8 cellular contexts compared by ENCODE assay signal in genomic region chr7:44045226-44046014, GRCh38. TPM values are rescaled to one million over a fixed set of nuclear protein-coding genes. Genes with fewer than 3 reads are reported as not detected.
DNase-seq lines count a peak whose midpoint lies in the region; ATAC-seq and TF ChIP-seq lines count a peak whose summit lies in the region.

No MANE protein-coding gene starts in this region.

- in situ Hi-C loops in IMR-90 (cut with MboI; ENCODE audit: low sequenced_read_pairs): no loop called here
- in situ Hi-C loops in astrocyte of the spinal cord (cut with HindIII; ENCODE audit: low sequenced_read_pairs): no loop called here

- H3K18ac ChIP-seq in IMR-90 (ENCODE audit: low read depth, low read length): no peak overlapping the region

- H3K36me3 ChIP-seq in IMR-90 (ENCODE audit: control insufficient read depth, insufficient read depth, low read length) (peaks cover 18% of the 10 kb centered on the region), lower lobe of right lung (peaks cover 26% of the 10 kb centered on the region)

- peak overlapping the region; percentile 85 for H3K4ac ChIP-seq in IMR-90 (ENCODE audit: low read depth, low read length)

- peak overlapping the region; percentile 54 to 80 for H4K8ac ChIP-seq in IMR-90 (ENCODE audit: low read depth in 2 of 2, low read length in 2 of 2)

- dilution Hi-C loops in IMR-90 (cut with HindIII; ENCODE audit: low sequenced_read_pairs, unreplicated experiment): no loop called here

- peak overlapping the region; percentile 79 for H3K4me3 ChIP-seq in IMR-90 (ENCODE audit: insufficient read depth, low read depth, low read length)
- peak overlapping the region; percentile 94 for H3K4me3 ChIP-seq in astrocyte of the spinal cord (ENCODE audit: low read depth, low read length)
- peak overlapping the region; percentile 100 for H3K4me3 ChIP-seq in lower lobe of right lung

- peak overlapping the region; percentile 98 for H2AK9ac ChIP-seq in IMR-90 (replicated peaks; ENCODE audit: low read depth, low read length, poor library complexity)

- H2BK5ac ChIP-seq in IMR-90 (ENCODE audit: low read depth, low read length, poor library complexity, severe bottlenecking): peak overlapping the region; percentile 78

- peak overlapping the region; percentile 84 for H3K56ac ChIP-seq in IMR-90 (ENCODE audit: extremely low read depth, insufficient read depth, low read length)

- TF ChIP-seq POLR2A in IMR-90 (IDR thresholded peaks at IDR 0.05; ENCODE audit: low read depth, low read length): no peak

- H3K23ac ChIP-seq in IMR-90 (ENCODE audit: low read depth, low read length): peak overlapping the region; percentile 88

- H3K9me1 ChIP-seq in IMR-90 (ENCODE audit: insufficient read depth, low read length): peaks cover 27% of the 10 kb centered on the region

- peak overlapping the region; percentile 98 for H2AFZ ChIP-seq in IMR-90 (replicated peaks; ENCODE audit: low read length, poor library complexity)

- peak overlapping the region; percentile 96 for H3K4me2 ChIP-seq in IMR-90 (ENCODE audit: low read depth, low read length)

- WGBS in IMR-90 (ENCODE audit: extremely low coverage in 2 of 2, insufficient read length in 1 of 2), 2 experiments: 5% methylated on average over 6 of the region's 15 CpGs; no CpG with 5 or more reads in 1 of the 2 experiments

- peak; percentile 48 for DNase-seq in ELF-1 (ENCODE audit: low read depth, low spot score)
- DNase-seq in IMR-90: no peak
- DNase-seq in astrocyte of the spinal cord (ENCODE audit: low read depth, low spot score): no peak
- DNase-seq in lower lobe of right lung: no peak
- DNase-seq in ureter (ENCODE audit: low spot score): peak; percentile 35
- DNase-seq in stimulated activated CD4-positive, alpha-beta T cell treated with anti-CD3 and anti-CD28 coated beads, Interleukin-1b, Interleukin-23, amount 100 ng/mL, for 48 hours: no peak
- DNase-seq in DMS 273 treated with DMSO at 0.1 percent for 48 hours (lab: John Stamatoyannopoulos, UW): no peak

- H3K27ac ChIP-seq in IMR-90 (ENCODE audit: insufficient read depth, low read length): peak overlapping the region; percentile 82
- peak overlapping the region; percentile 99 for H3K27ac ChIP-seq in lower lobe of right lung

- POLR2A ChIA-PET in IMR-90 (lab: Charles Lee; ENCODE audit: unreplicated experiment): interaction anchor here (0.6 kb wide), 1 partner anchor 20 kb away, joined by 19 read pairs; no protein-coding TSS in a partner anchor

- H4K5ac ChIP-seq in IMR-90 (ENCODE audit: low read depth, low read length): peak overlapping the region; percentile 19

- no peak overlapping the region for H2BK20ac ChIP-seq in IMR-90 (ENCODE audit: low read depth, low read length)

- no peak overlapping the region for H2BK15ac ChIP-seq in IMR-90 (ENCODE audit: low read depth, low read length)

- H3K27me3 ChIP-seq in IMR-90 (ENCODE audit: control insufficient read depth, insufficient read depth, low read length) (no peaks in the 10 kb centered on the region), lower lobe of right lung (ENCODE audit: low read depth) (no peaks in the 10 kb centered on the region)

- H4K91ac ChIP-seq in IMR-90 (ENCODE audit: insufficient read depth, low read depth, low read length): peak overlapping the region; percentile 70

- TF ChIP-seq CTCF in IMR-90 (conservative IDR thresholded peaks at IDR 0.05; ENCODE audit: low read depth, low read length) (no peak), astrocyte of the spinal cord (IDR thresholded peaks at IDR 0.05; ENCODE audit: low read depth, low read length) (no peak), lower lobe of right lung (IDR thresholded peaks at IDR 0.05) (no peak)

- intact Hi-C loops in IMR-90 (cut with micrococcal nuclease): no loop called here
- intact Hi-C loops in lower lobe of right lung (cut with DNase I): no loop called here

- BruUV-seq in IMR-90 (replicated peaks; lab: Mats Ljungman, UMichigan): no TSS peak

- CTCF ChIA-PET in IMR-90 (lab: Yijun Ruan, JAX): no interaction called here

- peak overlapping the region; percentile 88 for H3K9ac ChIP-seq in IMR-90 (ENCODE audit: low read depth, low read length)

- no peak overlapping the region for H2BK120ac ChIP-seq in IMR-90 (ENCODE audit: low read depth, low read length)

- peak overlapping the region; percentile 92 for H3K14ac ChIP-seq in IMR-90 (replicated peaks; ENCODE audit: low read depth, low read length)

- peaks cover 29 to 59% of the 10 kb centered on the region in 2 experiments for H3K79me1 ChIP-seq in IMR-90 (ENCODE audit: low read depth in 1 of 2, low read length in 2 of 2)

- no peak for TF ChIP-seq RAD21 in IMR-90 (IDR thresholded peaks at IDR 0.05; ENCODE audit: low read length)

- ATAC-seq in IMR-90 (ENCODE audit: low read depth): peak; percentile 68; the same call in 1 of the 2 replicates
- ATAC-seq in lower lobe of right lung: no peak
- no peak for ATAC-seq in GM18870 (IDR thresholded peaks at IDR 0.05; ENCODE audit: unreplicated experiment)

- H2AK5ac ChIP-seq in IMR-90 (ENCODE audit: low read depth, low read length): peak overlapping the region; percentile 89

- H3K9me3 ChIP-seq in IMR-90 (ENCODE audit: control insufficient read depth, insufficient read depth, low read length) (no peaks in the 10 kb centered on the region), lower lobe of right lung (no peaks in the 10 kb centered on the region)

- H4K20me1 ChIP-seq in IMR-90 (ENCODE audit: insufficient read depth, low read length): peaks cover 40% of the 10 kb centered on the region

- H3K4me1 ChIP-seq in IMR-90 (ENCODE audit: control insufficient read depth, insufficient read depth, low read length) (peaks cover 8% of the 10 kb centered on the region), lower lobe of right lung (peaks cover 57% of the 10 kb centered on the region)

TF ChIP-seq in IMR-90, 13 proteins besides CTCF, POLR2A, EP300 and RAD21:
- TF ChIP-seq FOS (IDR thresholded peaks at IDR 0.05; ENCODE audit: low read depth, low read length) (no peak), NFE2L2 (IDR thresholded peaks at IDR 0.05; ENCODE audit: low read depth, low read length) (no peak), BHLHE40 (IDR thresholded peaks at IDR 0.05; ENCODE audit: low read depth, low read length) (no peak), RCOR1 (IDR thresholded peaks at IDR 0.05; ENCODE audit: insufficient replicate concordance, low read length) (no peak)

RNA-seq across cellular contexts. Expression of gene DBNL, which starts 0.9 kb away (rescaled TPM):
- total RNA-seq in IMR-90 (2012; rRNA removed) (166 and 179 TPM in 2 replicates), lower lobe of right lung (109 TPM), ureter (107 TPM)
- polyA plus RNA-seq in IMR-90 (2012; rRNA removed): 137 and 157 TPM in 2 replicates
- polyA plus RNA-seq in IMR-90 (2012; cell fraction: cytosol; rRNA removed): 104 and 186 TPM in 2 replicates
- 113 and 184 TPM in 2 replicates for polyA plus RNA-seq in IMR-90 (2012; cell fraction: nucleus; rRNA removed; ENCODE audit: low replicate concordance)

RNA-seq across cellular contexts. Expression of gene PGAM2, which starts 19.9 kb away (rescaled TPM):
- total RNA-seq in IMR-90 (2012; rRNA removed) (not detected in 2 replicates), lower lobe of right lung (0.44 TPM), ureter (0.62 TPM)
- 0.27 TPM in 1 of 2 replicates, not detected in the other for polyA plus RNA-seq in IMR-90 (2012; rRNA removed)
- 0.13 and 0.15 TPM in 2 replicates for polyA plus RNA-seq in IMR-90 (2012; cell fraction: cytosol; rRNA removed)
- polyA plus RNA-seq in IMR-90 (2012; cell fraction: nucleus; rRNA removed; ENCODE audit: low replicate concordance): 0.17 TPM in 1 of 2 replicates, not detected in the other

RNA-seq across cellular contexts. Expression of gene POLM, which starts 36.9 kb away (rescaled TPM):
- total RNA-seq in IMR-90 (2012; rRNA removed): 3.0 and 3.1 TPM in 2 replicates
- 9.1 and 9.4 TPM in 2 replicates for polyA plus RNA-seq in IMR-90 (2012; rRNA removed)
- 4.4 and 4.7 TPM in 2 replicates for polyA plus RNA-seq in IMR-90 (2012; cell fraction: cytosol; rRNA removed)
- polyA plus RNA-seq in IMR-90 (2012; cell fraction: nucleus; rRNA removed; ENCODE audit: low replicate concordance): 42.2 and 74.4 TPM in 2 replicates
- total RNA-seq in lower lobe of right lung: 24.2 TPM
- 46.5 TPM for total RNA-seq in ureter

RNA-seq across cellular contexts. Expression of gene SPDYE1, which starts 47.7 kb away (rescaled TPM):
- total RNA-seq in IMR-90 (2012; rRNA removed): not detected in 2 replicates
- polyA plus RNA-seq in IMR-90 (2012; rRNA removed): not detected in 2 replicates
- polyA plus RNA-seq in IMR-90 (2012; cell fraction: cytosol; rRNA removed): not detected in 2 replicates
- not detected in 2 replicates for polyA plus RNA-seq in IMR-90 (2012; cell fraction: nucleus; rRNA removed; ENCODE audit: low replicate concordance)
- total RNA-seq in lower lobe of right lung: not detected
- not detected for total RNA-seq in ureter

RNA-seq across cellular contexts. Expression of gene AEBP1, which starts 58.7 kb away (rescaled TPM):
- 1.1 and 1.4 TPM in 2 replicates for total RNA-seq in IMR-90 (2012; rRNA removed)
- polyA plus RNA-seq in IMR-90 (2012; rRNA removed): 5.5 and 5.7 TPM in 2 replicates
- 5.5 and 7.4 TPM in 2 replicates for polyA plus RNA-seq in IMR-90 (2012; cell fraction: cytosol; rRNA removed)
- polyA plus RNA-seq in IMR-90 (2012; cell fraction: nucleus; rRNA removed; ENCODE audit: low replicate concordance): 21.5 and 34.8 TPM in 2 replicates
- total RNA-seq in lower lobe of right lung: 82.5 TPM
- total RNA-seq in ureter: 131 TPM

Comparison
In these comparisons a context has a peak if more than half of its experiments do, and no peak if none do; other contexts are left out.
1. DNase-seq: peak in ELF-1 (single experiment) and ureter (single experiment); none in IMR-90 (single experiment), astrocyte of the spinal cord (single experiment), lower lobe of right lung (single experiment), stimulated activated CD4-positive, alpha-beta T cell treated with anti-CD3 and anti-CD28 coated beads, Interleukin-1b, Interleukin-23, amount 100 ng/mL, for 48 hours (single experiment) and DMS 273 treated with DMSO at 0.1 percent for 48 hours (single experiment).
2. Peak in every context shown above with its lines, with median percentiles within 50 percentile points of each other: H3K4me3 ChIP-seq.